ENCODE assay signal across 23 cellular contexts in the genomic region with DNA sequence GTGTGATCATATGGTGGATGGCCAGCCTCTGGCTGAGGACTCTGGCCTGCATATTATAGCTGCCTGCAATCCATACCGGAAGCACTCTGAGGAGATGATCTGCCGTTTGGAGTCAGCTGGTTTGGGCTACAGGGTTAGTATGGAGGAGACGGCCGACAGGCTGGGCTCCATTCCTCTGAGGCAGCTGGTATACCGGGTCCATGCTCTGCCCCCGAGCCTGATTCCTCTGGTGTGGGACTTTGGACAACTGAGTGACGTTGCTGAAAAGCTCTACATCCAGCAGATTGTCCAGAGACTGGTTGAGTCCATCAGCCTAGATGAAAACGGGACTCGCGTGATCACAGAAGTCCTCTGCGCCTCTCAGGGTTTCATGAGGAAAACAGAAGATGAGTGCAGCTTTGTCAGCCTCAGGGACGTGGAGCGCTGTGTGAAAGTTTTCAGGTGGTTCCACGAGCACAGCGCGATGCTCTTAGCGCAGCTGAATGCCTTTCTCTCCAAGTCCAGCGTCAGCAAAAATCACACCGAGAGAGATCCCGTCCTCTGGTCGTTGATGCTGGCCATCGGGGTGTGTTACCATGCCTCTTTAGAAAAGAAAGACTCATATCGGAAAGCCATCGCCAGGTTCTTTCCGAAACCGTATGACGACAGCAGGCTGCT.
"Had no signal": no experiment of that assay in that cellular context is flagged by ENCODE, and none has a peak within 500 bp of the region (broad histone marks: within the 10 kb centered on the region; RNA-seq: fewer than 3 reads in every experiment).

No MANE protein-coding gene starts in this region.

- FAIRE-seq: endometrium, islet of Langerhans, small intestine had no signal

- H2AFZ ChIP-seq: parathyroid adenoma had no signal

- H3K9me3 Mint-ChIP-seq: nephron progenitor cell; stimulated activated effector memory CD8-positive, alpha-beta T cell treated with anti-CD3 and anti-CD28 coated beads, Interleukin-12 subunit alpha, Interleukin-12 subunit beta, amount 100 ng/mL, for 72 hours; type B pancreatic cell had no signal

- H3K9ac ChIP-seq: parathyroid adenoma had no signal

- H3K36me3 ChIP-seq: uterus had no signal

- H3K4me1 ChIP-seq: esophagus muscularis mucosa, gastrocnemius medialis, heart right ventricle, parathyroid adenoma, suprapubic skin, thyroid gland, uterus had no signal

- H3K27ac Mint-ChIP-seq: nephron progenitor cell; stimulated activated effector memory CD8-positive, alpha-beta T cell treated with anti-CD3 and anti-CD28 coated beads, Interleukin-12 subunit alpha, Interleukin-12 subunit beta, amount 100 ng/mL, for 72 hours; type B pancreatic cell had no signal

- H3K4me3 ChIP-seq: esophagus muscularis mucosa, gastrocnemius medialis, heart right ventricle, suprapubic skin, thyroid gland, uterus had no signal

- H3K27me3 ChIP-seq: esophagus muscularis mucosa, gastrocnemius medialis, heart right ventricle, suprapubic skin, thyroid gland, uterus had no signal

- H3K4me3 Mint-ChIP-seq: naive thymus-derived CD4-positive, alpha-beta T cell; nephron progenitor cell; stimulated activated effector memory CD8-positive, alpha-beta T cell treated with anti-CD3 and anti-CD28 coated beads, Interleukin-12 subunit alpha, Interleukin-12 subunit beta, amount 100 ng/mL, for 72 hours; type B pancreatic cell had no signal

- H3K27ac ChIP-seq: epithelial cell of prostate, esophagus muscularis mucosa, gastrocnemius medialis, heart right ventricle, parathyroid adenoma, suprapubic skin, thyroid gland, uterus had no signal

- H3K9me3 ChIP-seq: esophagus muscularis mucosa, gastrocnemius medialis, heart right ventricle, suprapubic skin, thyroid gland, uterus had no signal

- ATAC-seq: gastrocnemius medialis; heart right ventricle; naive thymus-derived CD4-positive, alpha-beta T cell; stimulated activated effector memory CD8-positive, alpha-beta T cell treated with anti-CD3 and anti-CD28 coated beads, Interleukin-12 subunit alpha, Interleukin-12 subunit beta, amount 100 ng/mL, for 72 hours; stimulated activated naive CD8-positive, alpha-beta T cell treated with anti-CD3 and anti-CD28 coated beads, Interleukin-15, Interleukin-2, amounts not matched to agents 100 U/mL and 50 U/mL, for 24 hours had no signal

- H3K27me3 Mint-ChIP-seq: naive thymus-derived CD4-positive, alpha-beta T cell; type B pancreatic cell had no signal

- DNase-seq: cortex of kidney; effector memory CD4-positive, alpha-beta T cell; gastrocnemius medialis; heart right ventricle; hypothalamus; kidney glomerular epithelial cell; mesendoderm; naive thymus-derived CD4-positive, alpha-beta T cell; nephron progenitor cell; small intestine; stimulated activated CD4-positive, alpha-beta T cell treated with anti-CD3 and anti-CD28 coated beads, Interleukin-4, amount 100 ng/mL, for 1 hour; stimulated activated CD8-positive, alpha-beta memory T cell treated with anti-CD3 and anti-CD28 coated beads, Interleukin-4, amount 100 ng/mL, for 48 hours; stimulated activated naive CD8-positive, alpha-beta T cell treated with anti-CD3 and anti-CD28 coated beads, Interleukin-15, Interleukin-2, amounts not matched to agents 100 U/mL and 50 U/mL, for 24 hours; thyroid gland; uterus had no signal
